Comparison of ENCODE assay signal across 20 cellular contexts in the genomic region with DNA sequence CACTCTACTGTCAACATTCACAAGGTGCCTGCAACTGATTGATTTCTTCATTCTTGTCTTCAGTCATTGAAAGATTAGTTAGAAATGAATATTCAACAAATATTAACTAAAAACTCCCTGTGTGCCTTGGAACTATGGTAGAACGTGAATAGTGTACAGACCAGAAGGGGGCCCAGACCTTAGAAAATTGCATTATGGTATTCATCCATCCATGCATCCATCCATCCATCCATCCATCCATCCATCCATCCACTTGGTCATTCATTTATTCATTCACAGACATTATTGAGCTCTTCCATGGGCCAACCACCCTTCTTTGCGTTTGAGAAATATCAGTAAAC. TPM values are rescaled to one million over a fixed set of nuclear protein-coding genes. Genes with fewer than 3 reads are reported as not detected.
"Had no signal": no experiment of that assay in that cellular context is flagged by ENCODE, and none has a peak within 500 bp of the region (broad histone marks: within the 10 kb centered on the region; RNA-seq: fewer than 3 reads in every experiment).

No MANE protein-coding gene starts in this region.

- H3K27ac ChIP-seq: brain microvascular endothelial cell, left ventricle myocardium inferior, skin epidermis had no signal

- H3K4me3 Mint-ChIP-seq: activated CD4-positive, alpha-beta T cell treated with anti-CD3 and anti-CD28 coated beads, Interleukin-2, amount 10 ng/mL, durations not matched to agents 7 days and 5 days; activated T-helper 17 cell treated with anti-CD3 and anti-CD28 coated beads, Interleukin-2, amount 50 U/mL, for 72 hours; central memory CD8-positive, alpha-beta T cell; natural killer cell had no signal

- FAIRE-seq: TTC549 had no signal

- H3K27ac Mint-ChIP-seq: activated CD4-positive, alpha-beta T cell treated with anti-CD3 and anti-CD28 coated beads, Interleukin-2, amount 10 ng/mL, durations not matched to agents 7 days and 5 days; activated T-helper 17 cell treated with anti-CD3 and anti-CD28 coated beads, Interleukin-2, amount 50 U/mL, for 72 hours; natural killer cell; progenitor cell of endocrine pancreas had no signal

- H3K9me3 ChIP-seq: esophagus squamous epithelium, testis had no signal

- DNase-seq: cortex of kidney; effector CD4-positive, alpha-beta T cell; esophagus squamous epithelium; natural killer cell; stimulated activated naive CD4-positive, alpha-beta T cell treated with Interleukin-2 at 50 U/mL for 16 hours had no signal

- H3K4me3 ChIP-seq: esophagus squamous epithelium, left ventricle myocardium inferior, right atrium auricular region, skin epidermis, testis had no signal

- H3K4me1 Mint-ChIP-seq: activated CD4-positive, alpha-beta T cell treated with anti-CD3 and anti-CD28 coated beads, Interleukin-2, amount 10 ng/mL, durations not matched to agents 7 days and 5 days; activated T-helper 17 cell treated with anti-CD3 and anti-CD28 coated beads, Interleukin-2, amount 50 U/mL, for 72 hours; central memory CD8-positive, alpha-beta T cell; natural killer cell had no signal

- H3K36me3 Mint-ChIP-seq: natural killer cell had no signal

RNA-seq across cellular contexts. Expression of a gene that starts 10.2 kb away (rescaled TPM):
- total RNA-seq: activated CD4-positive, alpha-beta T cell treated with anti-CD3 and anti-CD28 coated beads, Interleukin-2, amount 10 ng/mL, durations not matched to agents 7 days and 5 days; activated T-helper 17 cell treated with anti-CD3 and anti-CD28 coated beads, Interleukin-2, amount 50 U/mL, for 72 hours; endothelial cell of umbilical vein; esophagus squamous epithelium; kidney epithelial cell; left ventricle myocardium inferior; mucosa of gallbladder; natural killer cell; occipital lobe; progenitor cell of endocrine pancreas; right atrium auricular region; urinary bladder had no signal
- polyA plus RNA-seq: endothelial cell of umbilical vein, urinary bladder had no signal
